In the genomic region with DNA sequence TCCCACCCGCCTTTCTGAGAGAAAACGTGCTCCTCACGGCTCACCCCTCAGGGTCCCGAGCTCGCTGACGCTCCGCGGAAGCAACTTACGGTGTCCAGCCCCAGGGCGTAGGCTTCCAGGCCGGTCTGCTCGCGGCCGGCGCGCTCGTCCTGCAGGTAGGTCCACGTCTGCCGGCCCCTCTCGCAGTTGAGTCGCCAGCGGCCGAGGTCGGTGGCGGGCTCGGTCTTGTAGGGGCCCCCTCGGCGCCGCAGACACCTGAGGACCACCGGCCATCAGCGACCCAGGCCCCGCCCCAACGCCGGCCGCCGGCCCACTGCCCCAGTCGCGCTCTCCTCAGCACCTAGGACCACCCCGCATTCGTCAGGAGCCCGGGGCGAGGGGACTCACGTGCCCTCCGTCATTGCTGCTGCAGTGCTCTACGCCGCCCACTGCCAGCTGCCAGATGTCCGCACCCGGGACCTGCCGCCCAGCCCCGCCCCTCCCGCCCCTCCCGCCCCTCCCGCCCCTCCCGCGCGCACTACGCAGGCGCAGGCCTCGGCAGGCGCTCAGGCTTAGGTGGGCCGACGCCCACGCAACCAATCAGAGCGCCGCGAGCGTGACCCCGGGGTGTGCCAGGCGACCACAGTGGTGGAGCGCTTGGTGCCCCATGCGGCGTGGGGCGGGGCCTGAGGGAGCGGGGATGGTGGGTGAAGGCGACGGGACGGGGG, we compare ENCODE assay signal across 8 cellular contexts. TPM values are rescaled to one million over a fixed set of nuclear protein-coding genes. Genes with fewer than 3 reads are reported as not detected.
DNase-seq lines count a peak whose midpoint lies in the region; ATAC-seq, FAIRE-seq and TF ChIP-seq lines count a peak whose summit lies in the region.

A gene (minus strand): TSS at position 430 of the 707 bp plus-strand sequence. CDS start 29 bp downstream, at position 401.

- H3K4me3 Mint-ChIP-seq in activated CD8-positive, alpha-beta memory T cell treated with anti-CD3 and anti-CD28 coated beads, Interleukin-2, amount 10 ng/mL, durations not matched to agents 7 days and 5 days, result peak within 1 kb of the TSS; percentile 85

- H3K23me2 ChIP-seq in H1 (ENCODE audit: low read depth, low read length), result peaks cover 7% of the 10 kb centered on the region; the same call in 1 of the 2 replicates

- H3K27ac ChIP-seq in HUES48 (ENCODE audit: low read depth, low read length), result peak within 1 kb of the TSS; percentile 82
- peak within 1 kb of the TSS; percentile 54; the same call in 1 of the 2 replicates for H3K27ac ChIP-seq in H1 (ENCODE audit: low read depth, low read length)
- H3K27ac ChIP-seq in mesenchymal stem cell (ENCODE audit: low read length, poor library complexity, severe bottlenecking), result peak within 1 kb of the TSS; percentile 39

- peak within 1 kb of the TSS; percentile 92 for H3K4me3 ChIP-seq in HUES48 (ENCODE audit: low read depth, low read length)
- H3K4me3 ChIP-seq in NT2/D1 (ENCODE audit: insufficient read length, low read depth), result peak within 1 kb of the TSS; percentile 97
- peak within 1 kb of the TSS; percentile 70 to 78 (median 74) for H3K4me3 ChIP-seq in H1 (ENCODE audit: extremely low read depth in 1 of 4, insufficient read depth in 2 of 4, low read depth in 3 of 4, low read length in 4 of 4)
- peak within 1 kb of the TSS; percentile 94 to 97 for H3K4me3 ChIP-seq in mesenchymal stem cell (ENCODE audit: insufficient read depth in 1 of 2, low read depth in 1 of 2, low read length in 2 of 2)

- peak; percentile 75 for ATAC-seq in GM21390 (IDR thresholded peaks at IDR 0.05; ENCODE audit: unreplicated experiment)
- peak; percentile 96 for ATAC-seq in activated CD8-positive, alpha-beta memory T cell treated with anti-CD3 and anti-CD28 coated beads, Interleukin-2, amount 10 ng/mL, durations not matched to agents 7 days and 5 days

- no peak within 1 kb of the TSS; the same call in 1 of the 2 replicates for H2BK15ac ChIP-seq in H1 (ENCODE audit: low read length)
- H2BK15ac ChIP-seq in mesenchymal stem cell (ENCODE audit: low read depth, poor library complexity, severe bottlenecking), result peak within 1 kb of the TSS; percentile 63

- H3K9me3 Mint-ChIP-seq in activated CD8-positive, alpha-beta memory T cell treated with anti-CD3 and anti-CD28 coated beads, Interleukin-2, amount 10 ng/mL, durations not matched to agents 7 days and 5 days (ENCODE audit: low read depth), result no peaks in the 10 kb centered on the region

- TF ChIP-seq POLR2A in H1 (IDR thresholded peaks at IDR 0.05; ENCODE audit: control extremely low read depth in 1 of 2, low read depth in 2 of 2, low read length in 2 of 2), result no peak; a peak in 1 of 3 replicates

- H3K36me3 Mint-ChIP-seq in activated CD8-positive, alpha-beta memory T cell treated with anti-CD3 and anti-CD28 coated beads, Interleukin-2, amount 10 ng/mL, durations not matched to agents 7 days and 5 days, result peaks cover 18% of the 10 kb centered on the region

- H3K27ac Mint-ChIP-seq in activated CD8-positive, alpha-beta memory T cell treated with anti-CD3 and anti-CD28 coated beads, Interleukin-2, amount 10 ng/mL, durations not matched to agents 7 days and 5 days, result peak within 1 kb of the TSS; percentile 93

- H4K91ac ChIP-seq in H1 (replicated peaks; ENCODE audit: insufficient read length, low read length) (peak within 1 kb of the TSS; percentile 92), mesenchymal stem cell (ENCODE audit: low read length) (peak within 1 kb of the TSS; percentile 88)

- H3K23ac ChIP-seq in H1 (ENCODE audit: insufficient read length) (no peak within 1 kb of the TSS), mesenchymal stem cell (ENCODE audit: low read length in 2 of 2) (peak within 1 kb of the TSS; percentile 43 to 91)

- H2BK12ac ChIP-seq in H1 (ENCODE audit: low read depth, low read length), result 0 out of 2 replicates have a peak within 1 kb of the TSS, but pooled peaks have one; percentile 84
- H2BK12ac ChIP-seq in mesenchymal stem cell (ENCODE audit: low read length in 2 of 2), result peak within 1 kb of the TSS; percentile 78 to 95

- peaks cover 4% of the 10 kb centered on the region; the same call in 1 of the 2 replicates for H3K27me3 ChIP-seq in HUES48 (ENCODE audit: control insufficient read depth, insufficient read depth, low read length)
- H3K27me3 ChIP-seq in NT2/D1 (ENCODE audit: insufficient read depth, insufficient read length), result no peaks in the 10 kb centered on the region
- peaks cover 0 to 4% (median 0%) of the 10 kb centered on the region in 4 experiments; a peak in 2 of 7 replicates for H3K27me3 ChIP-seq in H1 (replicated peaks in 1 of 4; ENCODE audit: control insufficient read depth in 3 of 4, extremely low read depth in 1 of 4, insufficient read depth in 3 of 4, low read length in 3 of 4)
- no peaks in the 10 kb centered on the region for H3K27me3 ChIP-seq in mesenchymal stem cell (ENCODE audit: control insufficient read depth in 1 of 2, insufficient read depth in 1 of 2, low read length in 2 of 2)

- FAIRE-seq in H1 (lab: Jason Lieb, UNC), result no peak

- H3K4me2 ChIP-seq in H1 (ENCODE audit: insufficient read depth in 1 of 2, low read depth in 2 of 2, low read length in 2 of 2) (peak within 1 kb of the TSS; percentile 91 to 92), mesenchymal stem cell (ENCODE audit: low read length, poor library complexity, severe bottlenecking) (peak within 1 kb of the TSS; percentile 91)

- TF ChIP-seq RAD21 in H1 (IDR thresholded peaks at IDR 0.05 in 1 of 2, conservative IDR thresholded peaks at IDR 0.05 in 1 of 2; ENCODE audit: low read depth in 2 of 2, low read length in 2 of 2), result no peak

- H3K36me3 ChIP-seq in HUES48 (ENCODE audit: control insufficient read depth, insufficient read depth, low read length) (peaks cover 29% of the 10 kb centered on the region), NT2/D1 (ENCODE audit: insufficient read depth, insufficient read length, low read length) (peaks cover 64% of the 10 kb centered on the region), H1 (ENCODE audit: control insufficient read depth in 2 of 4, insufficient read depth in 4 of 4, low read length in 3 of 4) (peaks cover 2 to 42% (median 19%) of the 10 kb centered on the region in 4 experiments; a peak in 6 of 8 replicates), mesenchymal stem cell (ENCODE audit: control insufficient read depth in 1 of 2, insufficient read depth in 2 of 2, low read depth in 1 of 2, low read length in 2 of 2) (peaks cover 14 to 28% of the 10 kb centered on the region in 2 experiments)

- H3K9me3 ChIP-seq in HUES48 (ENCODE audit: control insufficient read depth, insufficient read depth, low read length), result peaks cover 24% of the 10 kb centered on the region
- H3K9me3 ChIP-seq in NT2/D1 (ENCODE audit: insufficient read depth, low read length), result peaks cover 55% of the 10 kb centered on the region
- peaks cover 22 to 35% of the 10 kb centered on the region in 2 experiments; a peak in 3 of 4 replicates for H3K9me3 ChIP-seq in H1 (ENCODE audit: insufficient read depth in 2 of 2, low read depth in 1 of 2, low read length in 1 of 2)
- H3K9me3 ChIP-seq in mesenchymal stem cell (ENCODE audit: control insufficient read depth, low read length), result no peaks in the 10 kb centered on the region

- H2BK120ac ChIP-seq in H1 (replicated peaks; ENCODE audit: low read depth, low read length) (no peak within 1 kb of the TSS), mesenchymal stem cell (ENCODE audit: low read depth, low read length) (peak within 1 kb of the TSS; percentile 65)

- no peak for TF ChIP-seq CTCF in H1 (IDR thresholded peaks at IDR 0.05; ENCODE audit: control extremely low read depth in 1 of 3, insufficient read depth in 1 of 3, low read depth in 1 of 3, low read length in 3 of 3)

- H2BK20ac ChIP-seq in H1 (ENCODE audit: low read length), result no peak within 1 kb of the TSS

- H3K9ac ChIP-seq in HUES48 (ENCODE audit: low read depth, low read length), result peak within 1 kb of the TSS; percentile 63
- peak within 1 kb of the TSS; percentile 96 for H3K9ac ChIP-seq in NT2/D1 (ENCODE audit: insufficient read length, low read depth)
- H3K9ac ChIP-seq in H1 (replicated peaks in 1 of 4; ENCODE audit: extremely low read depth in 1 of 4, low read depth in 3 of 4, low read length in 3 of 4), result peak within 1 kb of the TSS; percentile 56 to 84 (median 64)
- peak within 1 kb of the TSS; percentile 95 for H3K9ac ChIP-seq in mesenchymal stem cell (ENCODE audit: low read length)

- no peak for TF ChIP-seq EP300 in H1 (IDR thresholded peaks at IDR 0.05; ENCODE audit: borderline replicate concordance in 1 of 2, low read depth in 2 of 2, low read length in 2 of 2)

- H3K4me1 Mint-ChIP-seq in activated CD8-positive, alpha-beta memory T cell treated with anti-CD3 and anti-CD28 coated beads, Interleukin-2, amount 10 ng/mL, durations not matched to agents 7 days and 5 days, result peaks cover 47% of the 10 kb centered on the region

- peak within 1 kb of the TSS; percentile 95 for H3K18ac ChIP-seq in H1 (ENCODE audit: extremely low read depth, low read length)
- peak within 1 kb of the TSS; percentile 89 to 99 for H3K18ac ChIP-seq in mesenchymal stem cell (ENCODE audit: low read depth in 1 of 2, low read length in 2 of 2)

- peak within 1 kb of the TSS; percentile 92 for H3K56ac ChIP-seq in H1 (replicated peaks; ENCODE audit: insufficient read length, low read depth, low read length)

- H4K5ac ChIP-seq in H1 (ENCODE audit: insufficient read length, low read depth, low read length), result peak within 1 kb of the TSS; percentile 49

- no peaks in the 10 kb centered on the region for H3K27me3 Mint-ChIP-seq in activated CD8-positive, alpha-beta memory T cell treated with anti-CD3 and anti-CD28 coated beads, Interleukin-2, amount 10 ng/mL, durations not matched to agents 7 days and 5 days

- H3K14ac ChIP-seq in H1 (ENCODE audit: insufficient read length) (no peak within 1 kb of the TSS), mesenchymal stem cell (ENCODE audit: low read length in 2 of 2) (peak within 1 kb of the TSS; percentile 17 to 99)

- peaks cover 15 to 43% of the 10 kb centered on the region in 2 experiments; a peak in 3 of 4 replicates for H3K79me2 ChIP-seq in H1 (ENCODE audit: control insufficient read depth in 1 of 2, insufficient read depth in 2 of 2, low read length in 2 of 2)

- H3K79me1 ChIP-seq in H1 (ENCODE audit: low read depth, low read length) (peaks cover 11% of the 10 kb centered on the region; the same call in 1 of the 2 replicates), mesenchymal stem cell (replicated peaks; ENCODE audit: low read length, poor library complexity, severe bottlenecking) (peaks cover 17% of the 10 kb centered on the region)

- H3K4ac ChIP-seq in H1 (replicated peaks; ENCODE audit: insufficient read length, low read depth, low read length) (no peak within 1 kb of the TSS), mesenchymal stem cell (ENCODE audit: low read depth in 1 of 2, low read length in 2 of 2) (peak within 1 kb of the TSS; percentile 80 to 100)

- POLR2A ChIA-PET in H1 (lab: Charles Lee; ENCODE audit: partially characterized antibody), result interaction anchor here (0.7 to 1.6 kb wide), 6 partner anchors 12 to 97 kb away, joined by 3 to 8 read pairs (median 4); no protein-coding TSS in a partner anchor

- H2AK5ac ChIP-seq in H1 (ENCODE audit: low read depth, low read length), result no peak within 1 kb of the TSS
- H2AK5ac ChIP-seq in mesenchymal stem cell (ENCODE audit: low read length, severe bottlenecking), result peak within 1 kb of the TSS; percentile 69

- CTCF ChIA-PET in activated CD8-positive, alpha-beta memory T cell treated with anti-CD3 and anti-CD28 coated beads, Interleukin-2, amount 10 ng/mL, durations not matched to agents 7 days and 5 days (lab: Charles Lee), result interaction anchor here (1.3 to 3.1 kb wide), 3 partner anchors 57 to 85 kb away, joined by 3 to 11 read pairs (median 10); a partner anchor contains a TSS
- CTCF ChIA-PET in H1 (lab: Charles Lee; ENCODE audit: partially characterized antibody), result interaction anchor here (1.2 kb wide), 1 partner anchor 76 kb away, joined by 5 read pairs; no protein-coding TSS in a partner anchor

- DNase-seq in COLO829 (ENCODE audit: low spot score) (peak; percentile 98), NT2/D1 (ENCODE audit: low read depth, low spot score) (peak; percentile 98), H1 (ENCODE audit: low read depth in 1 of 2, low spot score in 2 of 2) (peak; percentile 95 to 97), mesenchymal stem cell (peak; percentile 98)
- peak; percentile 99 for DNase-seq in activated CD8-positive, alpha-beta memory T cell treated with anti-CD3 and anti-CD28 coated beads, Interleukin-2, amount 10 ng/mL, durations not matched to agents 7 days and 5 days
- DNase-seq in stimulated activated CD8-positive, alpha-beta memory T cell treated with anti-CD3 and anti-CD28 coated beads, Interleukin-12 subunit alpha, Interleukin-12 subunit beta, amount 100 ng/mL, for 24 hours (ENCODE audit: extremely low read depth), result peak; percentile 96

- H3K4me1 ChIP-seq in HUES48 (ENCODE audit: control insufficient read depth, insufficient read depth, low read length) (peaks cover 13% of the 10 kb centered on the region; the same call in 1 of the 2 replicates), NT2/D1 (ENCODE audit: insufficient read depth, insufficient read length) (peaks cover 10% of the 10 kb centered on the region), H1 (replicated peaks in 1 of 4; ENCODE audit: control insufficient read depth in 3 of 4, insufficient read depth in 4 of 4, low read length in 3 of 4) (peaks cover 3 to 12% (median 6%) of the 10 kb centered on the region in 4 experiments), mesenchymal stem cell (ENCODE audit: control insufficient read depth, insufficient read depth, low read depth, low read length) (peaks cover 24% of the 10 kb centered on the region)

- H2AFZ ChIP-seq in H1 (ENCODE audit: low read length), result no peak within 1 kb of the TSS
- peak within 1 kb of the TSS; percentile 60 for H2AFZ ChIP-seq in mesenchymal stem cell (ENCODE audit: low read depth, low read length)

- peak within 1 kb of the TSS; percentile 93 for H4K8ac ChIP-seq in H1 (ENCODE audit: extremely low read depth, insufficient read depth, low read length)
- H4K8ac ChIP-seq in mesenchymal stem cell (ENCODE audit: low read length), result peak within 1 kb of the TSS; percentile 84

- WGBS in H1 (ENCODE audit: extremely low coverage in 1 of 2, insufficient coverage in 1 of 2, insufficient read length in 1 of 2, insufficient replicate concordance in 2 of 2, low coverage in 1 of 2, low lambda C conversion rate in 2 of 2, missing lambda C conversion rate in 1 of 2), 2 experiments, result 1% methylated on average over 47 of the region's 77 CpGs; no CpG with 5 or more reads in 1 of the 2 experiments
- under 1% methylated on average over 42 of the region's 77 CpGs for WGBS in mesenchymal stem cell

- peaks cover 0 to 12% of the 10 kb centered on the region in 2 experiments for H4K20me1 ChIP-seq in H1 (replicated peaks in 1 of 2; ENCODE audit: control insufficient read depth in 1 of 2, insufficient read depth in 2 of 2, low read length in 2 of 2)

- H2BK5ac ChIP-seq in H1 (ENCODE audit: low read depth, low read length) (peak within 1 kb of the TSS; percentile 90), mesenchymal stem cell (ENCODE audit: low read depth, low read length, poor library complexity, severe bottlenecking) (no peak within 1 kb of the TSS)

RNA-seq across cellular contexts. Expression of the gene that starts here (rescaled TPM):
- total RNA-seq in activated CD8-positive, alpha-beta memory T cell treated with anti-CD3 and anti-CD28 coated beads, Interleukin-2, amount 10 ng/mL, durations not matched to agents 7 days and 5 days, result 10 to 100 TPM; 44.9 to 49.5 TPM
- 96.1 and 102 TPM in 2 replicates for total RNA-seq in H1 (2021; fragmentation: NEBNext Ultra II Directional; extraction: Animal tissue kit (Norgen Biotek cat#: 25700))
- 123 and 139 TPM in 2 replicates for polyA plus RNA-seq in H1 (2011; rRNA removed)
- polyA plus RNA-seq in H1 (2011; cell fraction: cytosol; rRNA removed), result 103 TPM
- 268 TPM for polyA plus RNA-seq in H1 (2011; cell fraction: nucleus; rRNA removed)
- polyA plus RNA-seq in H1 (2012, experiment 1 of 2), result 69.5 to 87.3 TPM (median 75.9 TPM) in 4 replicates
- polyA plus RNA-seq in H1 (2012, experiment 2 of 2), result 71.3 TPM
- 69.2 TPM for polyA plus RNA-seq in H1 (2013, experiment 1 of 2)
- 66.2 TPM for polyA plus RNA-seq in H1 (2013, experiment 2 of 2)
- polyA minus RNA-seq in H1 (2011; rRNA and poly(A)+ RNA removed), result 177 and 193 TPM in 2 replicates
- 56.7 TPM for polyA minus RNA-seq in H1 (2011; cell fraction: cytosol; rRNA and poly(A)+ RNA removed)
- polyA minus RNA-seq in H1 (2011; cell fraction: nucleus; rRNA and poly(A)+ RNA removed), result 69.8 TPM
- polyA plus RNA-seq in mesenchymal stem cell (2013, experiment 1 of 2), result 120 TPM
- polyA plus RNA-seq in mesenchymal stem cell (2013, experiment 2 of 2), result 119 TPM

Comparison
In these comparisons a context has a peak if more than half of its experiments do, and no peak if none do; other contexts are left out.
1. Peak in every context shown above with its lines: DNase-seq, ATAC-seq, H3K4me3 ChIP-seq and H3K27ac ChIP-seq.